Comparison of ENCODE assay signal across 16 cellular contexts in genomic region chr12:121926874-121927706, GRCh38. TPM values are rescaled to one million over a fixed set of nuclear protein-coding genes. Genes with fewer than 3 reads are reported as not detected.
DNase-seq lines count a peak whose midpoint lies in the region; ATAC-seq and TF ChIP-seq lines count a peak whose summit lies in the region.
"Had no signal": no experiment of that assay in that cellular context is flagged by ENCODE, and none has a peak within 500 bp of the region (broad histone marks: within the 10 kb centered on the region; RNA-seq: fewer than 3 reads in every experiment).

No MANE protein-coding gene starts in this region.

- H4K20me1 ChIP-seq in osteoblast (ENCODE audit: insufficient read depth, low read length) = no peaks in the 10 kb centered on the region

- H2AFZ ChIP-seq in osteoblast (ENCODE audit: low read length) = peak overlapping the region; percentile 50

- H3K36me3 ChIP-seq in osteoblast (ENCODE audit: insufficient read depth, low read length) = peaks cover 11% of the 10 kb centered on the region
- H3K36me3 ChIP-seq: heart right ventricle had no signal

- ATAC-seq in GM21786 (IDR thresholded peaks at IDR 0.05; ENCODE audit: unreplicated experiment) (peak; percentile 48), activated B cell treated with CpG ODN at 0.5 μM for 24 hours (ENCODE audit: low read depth) (peak; percentile 83), GM18873 (IDR thresholded peaks at IDR 0.05; ENCODE audit: low FRiP score, unreplicated experiment) (no peak)
- ATAC-seq: activated T-cell treated with anti-CD3 and anti-CD28 coated beads, Interleukin-2, amount 50 U/mL, for 72 hours; heart right ventricle; PC-3 had no signal

- H3K27ac ChIP-seq in osteoblast (ENCODE audit: low read depth, low read length) = peak overlapping the region; percentile 65
- H3K27ac ChIP-seq: heart right ventricle had no signal

- H3K4me2 ChIP-seq in osteoblast (ENCODE audit: insufficient read depth, low read length) = peak overlapping the region; percentile 44

- no peaks in the 10 kb centered on the region for H3K9me3 ChIP-seq in osteoblast (ENCODE audit: low read depth, low read length)
- H3K9me3 ChIP-seq: heart right ventricle had no signal

- peak overlapping the region; percentile 3 for H3K4me3 Mint-ChIP-seq in activated B cell treated with CpG ODN at 0.5 μM for 24 hours
- H3K4me3 Mint-ChIP-seq: activated T-cell treated with anti-CD3 and anti-CD28 coated beads, Interleukin-2, amount 50 U/mL, for 72 hours had no signal

- H3K4me1 Mint-ChIP-seq in activated B cell treated with CpG ODN at 0.5 μM for 24 hours = peaks cover 28% of the 10 kb centered on the region

- peak overlapping the region; percentile 64 for H3K27ac Mint-ChIP-seq in activated B cell treated with CpG ODN at 0.5 μM for 24 hours
- H3K27ac Mint-ChIP-seq: activated T-cell treated with anti-CD3 and anti-CD28 coated beads, Interleukin-2, amount 50 U/mL, for 72 hours had no signal

- no peaks in the 10 kb centered on the region for H3K27me3 Mint-ChIP-seq in activated B cell treated with CpG ODN at 0.5 μM for 24 hours

- no peaks in the 10 kb centered on the region for H3K9me3 Mint-ChIP-seq in activated B cell treated with CpG ODN at 0.5 μM for 24 hours
- H3K9me3 Mint-ChIP-seq: activated T-cell treated with anti-CD3 and anti-CD28 coated beads, Interleukin-2, amount 50 U/mL, for 72 hours had no signal

- H3K27me3 ChIP-seq in osteoblast (ENCODE audit: insufficient read depth, low read length) = no peaks in the 10 kb centered on the region
- H3K27me3 ChIP-seq: heart right ventricle had no signal

- no peaks in the 10 kb centered on the region for H3K79me2 ChIP-seq in osteoblast (ENCODE audit: insufficient read depth, low read length)

- H3K4me1 ChIP-seq in osteoblast (ENCODE audit: insufficient read depth, low read length) = peaks cover 26% of the 10 kb centered on the region

- intact Hi-C loops in activated B cell treated with CpG ODN at 0.5 μM for 24 hours (cut with micrococcal nuclease) = no loop called here

- POLR2A ChIA-PET in activated B cell treated with CpG ODN at 0.5 μM for 24 hours (lab: Charles Lee) = interaction anchor here (0.6 kb wide), 1 partner anchor 184 kb away, joined by 7 read pairs; no protein-coding TSS in a partner anchor

- no peak for TF ChIP-seq CTCF in activated B cell treated with CpG ODN at 0.5 μM for 24 hours (IDR thresholded peaks at IDR 0.05)
- TF ChIP-seq CTCF in osteoblast (IDR thresholded peaks at IDR 0.05; ENCODE audit: extremely low read depth, low read depth, low read length) = no peak

- H3K36me3 Mint-ChIP-seq in activated B cell treated with CpG ODN at 0.5 μM for 24 hours (ENCODE audit: low read depth) = no peaks in the 10 kb centered on the region

- no peak overlapping the region for H3K4me3 ChIP-seq in osteoblast (ENCODE audit: insufficient read depth, low read length)
- H3K4me3 ChIP-seq: heart right ventricle, lung had no signal

- CTCF ChIA-PET in activated B cell treated with CpG ODN at 0.5 μM for 24 hours (lab: Charles Lee) = interaction anchor here (0.6 to 2.3 kb wide), 3 partner anchors 9 to 196 kb away, joined by 3 to 11 read pairs (median 4); partner anchors contain the start of gene CFAP251

- DNase-seq in NOMO-1 (lab: John Stamatoyannopoulos, UW; ENCODE audit: unreplicated experiment in 2 of 2) = peak; percentile 72 to 78
- DNase-seq in activated B cell treated with CpG ODN at 0.5 μM for 24 hours = peak; percentile 30
- DNase-seq in osteoblast (ENCODE audit: insufficient read length, low spot score, missing footprints) = no peak
- DNase-seq in activated T-cell treated with anti-CD3 and anti-CD28 coated beads for 4 hours = no peak
- no peak for DNase-seq in NCI-H748 (lab: John Stamatoyannopoulos, UW; ENCODE audit: unreplicated experiment)
- no peak for DNase-seq in T-helper 1 cell
- DNase-seq: activated CD4-positive, CD25-positive, alpha-beta regulatory T cell treated with anti-CD3 and anti-CD28 coated beads, Interleukin-2, amount 50 U/mL, for 72 hours; activated T-cell treated with anti-CD3 and anti-CD28 coated beads, Interleukin-2, amount 50 U/mL, for 72 hours; DMS153; heart right ventricle; NCI-H1694 treated with DMSO at 0.1 percent for 48 hours; PC-3; stimulated activated CD4-positive, alpha-beta T cell treated with anti-CD3 and anti-CD28 coated beads, Interleukin-4, amount 100 ng/mL, for 4 hours had no signal

RNA-seq across cellular contexts. Expression of gene CFAP251, which starts 8.7 kb away (rescaled TPM):
- 0.91 and 1.2 TPM in 2 replicates for total RNA-seq in activated B cell treated with CpG ODN at 0.5 μM for 24 hours
- 4.3 and 7.4 TPM in 2 replicates for total RNA-seq in osteoblast

RNA-seq across cellular contexts. Expression of gene PSMD9, which starts 38.5 kb away (rescaled TPM):
- 35.9 and 40.2 TPM in 2 replicates for total RNA-seq in activated B cell treated with CpG ODN at 0.5 μM for 24 hours
- total RNA-seq in osteoblast = 29.7 and 33.0 TPM in 2 replicates

Comparison
In these comparisons a context has a peak if more than half of its experiments do, and no peak if none do; other contexts are left out.
1. DNase-seq: peak in NOMO-1 (2 of 2) and activated B cell treated with CpG ODN at 0.5 μM for 24 hours (single experiment); none in osteoblast (single experiment), activated T-cell treated with anti-CD3 and anti-CD28 coated beads for 4 hours (single experiment), NCI-H748 (single experiment) and T-helper 1 cell (0 of 5).